ENCODE assay signal across 10 cellular contexts in genomic region chr16:22144520-22144919, GRCh38. TPM values are rescaled to one million over a fixed set of nuclear protein-coding genes. Genes with fewer than 3 reads are reported as not detected.
"Had no signal": no experiment of that assay in that cellular context is flagged by ENCODE, and none has a peak within 500 bp of the region (broad histone marks: within the 10 kb centered on the region; RNA-seq: fewer than 3 reads in every experiment).

No MANE protein-coding gene starts in this region.

- ATAC-seq: GM23338 had no signal

- H3K4me3 ChIP-seq: GM23338 had no signal

- H2AFZ ChIP-seq: GM23338 had no signal

- FAIRE-seq: H1, H54, HTR-8/SVneo had no signal

- H3K27ac Mint-ChIP-seq: GM23338, H9, HFFc6, IgD-negative memory B cell had no signal

- H3K36me3 Mint-ChIP-seq: IgD-negative memory B cell had no signal

- H3K4me3 Mint-ChIP-seq: GM23338, H9, HFFc6, IgD-negative memory B cell had no signal

- H3K4me2 ChIP-seq: GM23338 had no signal

- H3K4me1 Mint-ChIP-seq: IgD-negative memory B cell had no signal

- DNase-seq: H9, HCEC 1CT, HFFc6, KG1 had no signal

RNA-seq across cellular contexts. Expression of gene SDR42E2, which starts 17.8 kb away (rescaled TPM):
- total RNA-seq: GM23338, H1, HFFc6 had no signal

RNA-seq across cellular contexts. Expression of gene VWA3A, which starts 52.2 kb away (rescaled TPM):
- total RNA-seq: H1, H9, HT-29 had no signal
- polyA plus RNA-seq: GM23338, IgD-negative memory B cell had no signal
